In the genomic region with DNA sequence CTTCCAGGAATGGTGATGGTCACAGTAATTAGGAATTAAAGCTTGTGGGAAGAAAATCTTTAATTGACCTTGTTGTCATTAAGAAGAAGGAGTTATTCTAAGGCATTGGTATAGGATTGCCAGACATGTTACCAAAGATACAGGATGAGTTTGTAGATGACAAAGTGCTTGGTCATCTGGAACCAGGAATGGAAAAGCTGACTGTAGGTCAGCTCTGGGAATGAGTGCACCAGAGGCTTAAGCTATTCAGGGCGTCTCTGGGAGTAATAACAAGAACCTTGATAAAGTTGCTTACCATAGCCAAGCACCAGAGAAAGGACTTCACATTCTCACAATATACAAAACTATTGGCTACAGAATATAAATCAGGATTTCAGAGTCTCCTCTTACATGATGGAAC, we compare ENCODE assay signal across 13 cellular contexts.
DNase-seq lines count a peak whose midpoint lies in the region; ATAC-seq, FAIRE-seq and TF ChIP-seq lines count a peak whose summit lies in the region.
"Had no signal": no experiment of that assay in that cellular context is flagged by ENCODE, and none has a peak within 500 bp of the region (broad histone marks: within the 10 kb centered on the region; RNA-seq: fewer than 3 reads in every experiment).

No MANE protein-coding gene starts in this region.

- FAIRE-seq in GM19239 (lab: Jason Lieb, UNC), result peak; percentile 37
- FAIRE-seq: GM12878, HTR-8/SVneo had no signal

- peaks cover 22% of the 10 kb centered on the region for H3K4me1 Mint-ChIP-seq in activated T-helper 17 cell treated with anti-CD3 and anti-CD28 coated beads, Interleukin-2, amount 50 U/mL, for 72 hours
- no peaks in the 10 kb centered on the region for H3K4me1 Mint-ChIP-seq in type B pancreatic cell (ENCODE audit: unreplicated experiment)

- H3K27ac ChIP-seq in right cardiac atrium (ENCODE audit: low read length), result no peak overlapping the region
- peak overlapping the region in 1 of 2 donors; percentile 15 for H3K27ac ChIP-seq in tibial artery
- H3K27ac ChIP-seq: cardiac muscle cell had no signal

- WGBS in right cardiac atrium, result 58% methylated on average over 1 of the region's 1 CpG

- H3K9me3 ChIP-seq in right cardiac atrium (ENCODE audit: control insufficient read depth, low read length), result no peaks in the 10 kb centered on the region
- no peaks in the 10 kb centered on the region for H3K9me3 ChIP-seq in tibial artery

- in situ Hi-C loops in ACHN (cut with HindIII; ENCODE audit: low pct_ligation_motif_present, low pct_unique_long_range_greater_than_20kb, low sequenced_read_pairs), result no loop called here

- H3K27me3 Mint-ChIP-seq in activated T-helper 17 cell treated with anti-CD3 and anti-CD28 coated beads, Interleukin-2, amount 50 U/mL, for 72 hours, result no peaks in the 10 kb centered on the region
- H3K27me3 Mint-ChIP-seq in type B pancreatic cell, result no peaks in the 10 kb centered on the region

- H3K36me3 ChIP-seq in tibial artery, result no peaks in the 10 kb centered on the region
- H3K36me3 ChIP-seq: cardiac muscle cell had no signal

- peaks cover 38% of the 10 kb centered on the region for H3K36me3 Mint-ChIP-seq in activated T-helper 17 cell treated with anti-CD3 and anti-CD28 coated beads, Interleukin-2, amount 50 U/mL, for 72 hours (ENCODE audit: low read depth)
- peaks cover 4% of the 10 kb centered on the region for H3K36me3 Mint-ChIP-seq in type B pancreatic cell

- no peaks in the 10 kb centered on the region for H3K4me1 ChIP-seq in right cardiac atrium (ENCODE audit: control insufficient read depth, insufficient read depth, low read length)
- peaks cover 0 to 17% (median 0%) of the 10 kb centered on the region in 4 donors for H3K4me1 ChIP-seq in tibial artery

- intact Hi-C loops in right cardiac atrium (cut with DNase I) (no loop called here), tibial artery (cut with DNase I; ENCODE audit: low total_unique reads) (no loop called here)

- DNase-seq in ACHN (peak; percentile 39), GM19239 (ENCODE audit: insufficient read length, low spot score) (no peak), right cardiac atrium (no peak), tibial artery (no peak), NCI-H1436 (lab: John Stamatoyannopoulos, UW) (no peak), type B pancreatic cell (ENCODE audit: extremely low spot score, unreplicated experiment) (no peak)
- DNase-seq: hippocampal formation, NCI-H146 had no signal

- no peaks in the 10 kb centered on the region for H3K9me3 Mint-ChIP-seq in activated T-helper 17 cell treated with anti-CD3 and anti-CD28 coated beads, Interleukin-2, amount 50 U/mL, for 72 hours
- no peaks in the 10 kb centered on the region for H3K9me3 Mint-ChIP-seq in type B pancreatic cell

- TF ChIP-seq CTCF in tibial artery (IDR thresholded peaks at IDR 0.05) (no peak), type B pancreatic cell (conservative IDR thresholded peaks at IDR 0.05) (no peak)

- H3K27me3 ChIP-seq in right cardiac atrium (ENCODE audit: control insufficient read depth, insufficient read depth) (no peaks in the 10 kb centered on the region), tibial artery (no peaks in the 10 kb centered on the region)
- H3K27me3 ChIP-seq: cardiac muscle cell had no signal

- H3K27ac Mint-ChIP-seq in activated T-helper 17 cell treated with anti-CD3 and anti-CD28 coated beads, Interleukin-2, amount 50 U/mL, for 72 hours, result peak overlapping the region; percentile 84
- no peak overlapping the region for H3K27ac Mint-ChIP-seq in type B pancreatic cell

- peak overlapping the region; percentile 35 for H3K4me3 Mint-ChIP-seq in activated T-helper 17 cell treated with anti-CD3 and anti-CD28 coated beads, Interleukin-2, amount 50 U/mL, for 72 hours
- H3K4me3 Mint-ChIP-seq in type B pancreatic cell, result no peak overlapping the region

- no peak overlapping the region for H3K4me3 ChIP-seq in right cardiac atrium (ENCODE audit: low read length)
- no peak overlapping the region for H3K4me3 ChIP-seq in tibial artery
- H3K4me3 ChIP-seq: cardiac muscle cell, GM12878 had no signal

- peak; percentile 94 for ATAC-seq in activated T-helper 17 cell treated with anti-CD3 and anti-CD28 coated beads, Interleukin-2, amount 50 U/mL, for 72 hours (replicated peaks)
- ATAC-seq in right cardiac atrium (peak; percentile 33 to 72), HG03039 (IDR thresholded peaks at IDR 0.05; ENCODE audit: unreplicated experiment) (no peak)
- ATAC-seq: GM12878 had no signal
